1 cellular context compared by ENCODE assay signal in genomic region chr5:91586232-91586631, GRCh38.
TF ChIP-seq lines count a peak whose summit lies in the region.

No MANE protein-coding gene starts in this region.

TF ChIP-seq in HepG2, 621 proteins besides CTCF, POLR2A, EP300 and RAD21 (continued from another document):
- no peak for TF ChIP-seq ZNF142 (CRISPR knock-in tag; IDR thresholded peaks at IDR 0.05)
- no peak for TF ChIP-seq ELK4 (CRISPR knock-in tag; IDR thresholded peaks at IDR 0.05; ENCODE audit: borderline replicate concordance)
- no peak for TF ChIP-seq ADNP (CRISPR knock-in tag; IDR thresholded peaks at IDR 0.05)
- TF ChIP-seq AKNA (CRISPR knock-in tag; IDR thresholded peaks at IDR 0.05; ENCODE audit: borderline replicate concordance), result no peak
- no peak for TF ChIP-seq ZNF773 (CRISPR knock-in tag; IDR thresholded peaks at IDR 0.05; ENCODE audit: borderline replicate concordance)
- no peak for TF ChIP-seq ZIK1 (CRISPR knock-in tag; IDR thresholded peaks at IDR 0.05; ENCODE audit: borderline replicate concordance, low read depth)
- TF ChIP-seq ARID3A (IDR thresholded peaks at IDR 0.05; ENCODE audit: low read depth, low read length), result no peak
- no peak for TF ChIP-seq ZNF878 (CRISPR knock-in tag; IDR thresholded peaks at IDR 0.05)
- no peak for TF ChIP-seq SOX13 (IDR thresholded peaks at IDR 0.05)
- no peak for TF ChIP-seq SOX13 (CRISPR knock-in tag; conservative IDR thresholded peaks at IDR 0.05 in 1 of 2, IDR thresholded peaks at IDR 0.05 in 1 of 2)
- peak; percentile 36; the same call in 1 of the 2 replicates for TF ChIP-seq FOXA3 (CRISPR knock-in tag; IDR thresholded peaks at IDR 0.05)
- no peak for TF ChIP-seq TCF12 (IDR thresholded peaks at IDR 0.05)
- no peak for TF ChIP-seq TCF12 (CRISPR knock-in tag; IDR thresholded peaks at IDR 0.05)
- TF ChIP-seq ZNF629 (CRISPR knock-in tag; conservative IDR thresholded peaks at IDR 0.05), result peak; percentile 75
- no peak for TF ChIP-seq ARID4A (CRISPR knock-in tag; IDR thresholded peaks at IDR 0.05; ENCODE audit: borderline replicate concordance)
- TF ChIP-seq HNF4A (CRISPR knock-in tag; IDR thresholded peaks at IDR 0.05), result peak; percentile 36; the same call in 1 of the 2 replicates
- peak; percentile 85 for TF ChIP-seq FOXA1 (IDR thresholded peaks at IDR 0.05)
- TF ChIP-seq FOXA1 (CRISPR knock-in tag; IDR thresholded peaks at IDR 0.05), result 0 out of 2 replicates have a peak, but pooled peaks have one; percentile 35
TF ChIP-seq in HepG2: peak in this region for 5.
